25 cellular contexts compared by ENCODE assay signal in genomic region chr22:19840955-19841640, GRCh38. TPM values are rescaled to one million over a fixed set of nuclear protein-coding genes. Genes with fewer than 3 reads are reported as not detected.
DNase-seq lines count a peak whose midpoint lies in the region; ATAC-seq, FAIRE-seq and TF ChIP-seq lines count a peak whose summit lies in the region.
"Had no signal": no experiment of that assay in that cellular context is flagged by ENCODE, and none has a peak within 500 bp of the region (broad histone marks: within the 10 kb centered on the region; RNA-seq: fewer than 3 reads in every experiment).

No MANE protein-coding gene starts in this region.

- H3K4me2 ChIP-seq in BLaER1 (peak overlapping the region; percentile 58; the same call in 1 of the 2 replicates), endothelial cell of umbilical vein (ENCODE audit: insufficient read depth, low read length) (no peak overlapping the region)
- H3K4me2 ChIP-seq: GM23338 had no signal

- H3K27ac Mint-ChIP-seq in activated naive CD8-positive, alpha-beta T cell treated with anti-CD3 and anti-CD28 coated beads for 36 hours, result no peak overlapping the region
- H3K27ac Mint-ChIP-seq: GM23338 had no signal

- no peak overlapping the region for H3K27ac ChIP-seq in BLaER1
- no peak overlapping the region for H3K27ac ChIP-seq in endothelial cell of umbilical vein (ENCODE audit: insufficient read depth, low read depth, low read length)
- H3K27ac ChIP-seq: Peyer's patch, SJSA1 had no signal

- ATAC-seq in GM19023 (IDR thresholded peaks at IDR 0.05; ENCODE audit: unreplicated experiment), result no peak
- ATAC-seq in HG03175 (IDR thresholded peaks at IDR 0.05; ENCODE audit: unreplicated experiment), result no peak
- ATAC-seq: GM23338, Right ventricle myocardium inferior had no signal

- TF ChIP-seq CTCF in endothelial cell of umbilical vein (IDR thresholded peaks at IDR 0.05; ENCODE audit: extremely low read depth in 1 of 2, insufficient read depth in 1 of 2, low read depth in 1 of 2, low read length in 2 of 2), result no peak

- H3K4me1 Mint-ChIP-seq in activated naive CD8-positive, alpha-beta T cell treated with anti-CD3 and anti-CD28 coated beads for 36 hours, result peaks cover 23% of the 10 kb centered on the region

- dilution Hi-C loops in endothelial cell of umbilical vein (cut with MboI; ENCODE audit: extremely low pct_ligation_motif_present, low sequenced_read_pairs), result no loop called here

- DNase-seq in HuH-7 (ENCODE audit: low spot score) (peak; percentile 67), endothelial cell of umbilical vein (ENCODE audit: low read depth, low spot score) (no peak), mucosa of gallbladder (ENCODE audit: low spot score) (peak; percentile 9), RCC 7860 (ENCODE audit: low spot score) (no peak)
- no peak for DNase-seq in activated naive CD8-positive, alpha-beta T cell treated with anti-CD3 and anti-CD28 coated beads for 36 hours
- DNase-seq: 8988T, AML-193, DMS53, EL, MG63, NCI-H1048, NCI-H1417 treated with DMSO at 0.1 percent for 48 hours, NCI-H187, NCI-H2107, NCI-H510A had no signal

- TF ChIP-seq POLR2A in endothelial cell of umbilical vein (IDR thresholded peaks at IDR 0.05; ENCODE audit: low read depth, low read length), result no peak

- BruUV-seq in endothelial cell of umbilical vein (replicated peaks; lab: Mats Ljungman, UMichigan), result no TSS peak

- H3K9me3 ChIP-seq in BLaER1 (no peaks in the 10 kb centered on the region), endothelial cell of umbilical vein (replicated peaks; ENCODE audit: control insufficient read depth, insufficient read depth, low read length) (no peaks in the 10 kb centered on the region)
- H3K9me3 ChIP-seq: HAP-1, MG63, Peyer's patch, SJSA1 had no signal

- H3K27me3 ChIP-seq in BLaER1 (no peaks in the 10 kb centered on the region), endothelial cell of umbilical vein (ENCODE audit: control insufficient read depth in 2 of 2, insufficient read depth in 2 of 2, low read length in 2 of 2) (no peaks in the 10 kb centered on the region)
- H3K27me3 ChIP-seq: MG63, Peyer's patch, SJSA1 had no signal

- H3K4me3 ChIP-seq in BLaER1 (no peak overlapping the region), endothelial cell of umbilical vein (replicated peaks in 1 of 3; ENCODE audit: insufficient read depth in 1 of 3, low read depth in 1 of 3, low read length in 3 of 3) (no peak overlapping the region)
- H3K4me3 ChIP-seq: GM23338, HAP-1, MG63, Peyer's patch, SJSA1 had no signal

- FAIRE-seq in endothelial cell of umbilical vein (lab: Jason Lieb, UNC) (peak; percentile 59), RCC 7860 (lab: Jason Lieb, UNC) (no peak)
- FAIRE-seq: D721Med had no signal

- no peaks in the 10 kb centered on the region for H3K9me1 ChIP-seq in endothelial cell of umbilical vein (replicated peaks; ENCODE audit: control insufficient read depth, extremely low read depth, insufficient read depth, low read length)

- POLR2A ChIA-PET in endothelial cell of umbilical vein (lab: Charles Lee), result no interaction called here

- peaks cover 2% of the 10 kb centered on the region for H3K36me3 Mint-ChIP-seq in activated naive CD8-positive, alpha-beta T cell treated with anti-CD3 and anti-CD28 coated beads for 36 hours
- H3K36me3 Mint-ChIP-seq: CD14-positive monocyte had no signal

- intact Hi-C loops in endothelial cell of umbilical vein (cut with micrococcal nuclease), result no loop called here

- H4K20me1 ChIP-seq in BLaER1 (peaks cover 67% of the 10 kb centered on the region), endothelial cell of umbilical vein (replicated peaks; ENCODE audit: control insufficient read depth, extremely low read depth, insufficient read depth, low read length) (no peaks in the 10 kb centered on the region)

- no peak overlapping the region for H3K9ac ChIP-seq in BLaER1
- no peak overlapping the region for H3K9ac ChIP-seq in endothelial cell of umbilical vein (replicated peaks; ENCODE audit: extremely low read depth, insufficient read depth, low read length)

- CTCF ChIA-PET in endothelial cell of umbilical vein (lab: Charles Lee), result no interaction called here

- H3K4me1 ChIP-seq in BLaER1 (peaks cover 48% of the 10 kb centered on the region), endothelial cell of umbilical vein (ENCODE audit: control insufficient read depth, extremely low read depth, insufficient read depth, low read length) (peaks cover 28% of the 10 kb centered on the region)

- no peak overlapping the region for H3K4me3 Mint-ChIP-seq in activated naive CD8-positive, alpha-beta T cell treated with anti-CD3 and anti-CD28 coated beads for 36 hours
- H3K4me3 Mint-ChIP-seq: CD14-positive monocyte, GM23338 had no signal

- H3K27me3 Mint-ChIP-seq in activated naive CD8-positive, alpha-beta T cell treated with anti-CD3 and anti-CD28 coated beads for 36 hours, result no peaks in the 10 kb centered on the region

- no peak overlapping the region for H2AFZ ChIP-seq in endothelial cell of umbilical vein (ENCODE audit: low read depth, low read length)
- H2AFZ ChIP-seq: GM23338 had no signal

- H3K36me3 ChIP-seq in BLaER1 (no peaks in the 10 kb centered on the region), endothelial cell of umbilical vein (ENCODE audit: control insufficient read depth in 2 of 2, extremely low read depth in 1 of 2, insufficient read depth in 2 of 2, low read length in 2 of 2) (no peaks in the 10 kb centered on the region)
- H3K36me3 ChIP-seq: HAP-1, MG63, Peyer's patch had no signal

- H3K79me2 ChIP-seq in endothelial cell of umbilical vein (ENCODE audit: control insufficient read depth, insufficient read depth, low read length), result no peaks in the 10 kb centered on the region

- no peaks in the 10 kb centered on the region for H3K9me3 Mint-ChIP-seq in activated naive CD8-positive, alpha-beta T cell treated with anti-CD3 and anti-CD28 coated beads for 36 hours
- H3K9me3 Mint-ChIP-seq: CD14-positive monocyte, GM23338 had no signal

TF ChIP-seq in endothelial cell of umbilical vein, 7 proteins besides CTCF, POLR2A, EP300 and RAD21:
- no peak for TF ChIP-seq MYC (IDR thresholded peaks at IDR 0.05; ENCODE audit: low read depth, low read length)
- no peak for TF ChIP-seq EZH2 (IDR thresholded peaks at IDR 0.05; ENCODE audit: borderline replicate concordance, low read depth, low read length, severe bottlenecking)
- no peak for TF ChIP-seq GATA2 (IDR thresholded peaks at IDR 0.05; ENCODE audit: insufficient read depth, insufficient read length, low read depth, low read length)

RNA-seq across cellular contexts. Expression of gene GNB1L, which starts 13.6 kb away (rescaled TPM):
- 5.9 and 11.2 TPM in 2 replicates for total RNA-seq in endothelial cell of umbilical vein
- polyA plus RNA-seq in endothelial cell of umbilical vein, result 5.4 and 5.9 TPM in 2 replicates
- 2.2 and 3.8 TPM in 2 replicates for polyA plus RNA-seq in endothelial cell of umbilical vein (2011; cell fraction: cytosol; rRNA removed)
- polyA plus RNA-seq in endothelial cell of umbilical vein (2011; cell fraction: nucleus; rRNA removed), result 2.7 and 3.2 TPM in 2 replicates
- 3.5 and 3.6 TPM in 2 replicates for polyA plus RNA-seq in endothelial cell of umbilical vein (2012)
- 1.6 and 3.5 TPM in 2 replicates for polyA minus RNA-seq in endothelial cell of umbilical vein
- 1.7 TPM for polyA minus RNA-seq in endothelial cell of umbilical vein (2011; cell fraction: cytosol; rRNA and poly(A)+ RNA removed)
- 2.4 TPM in 2 replicates for polyA minus RNA-seq in endothelial cell of umbilical vein (2011; cell fraction: nucleus; rRNA and poly(A)+ RNA removed)
- total RNA-seq in mucosa of gallbladder, result 6.2 TPM
- total RNA-seq in activated naive CD8-positive, alpha-beta T cell treated with anti-CD3 and anti-CD28 coated beads for 36 hours, result 10 to 100 TPM; 14.5 TPM

RNA-seq across cellular contexts. Expression of gene RTL10, which starts 13.6 kb away (rescaled TPM):
- 31.9 and 32.1 TPM in 2 replicates for total RNA-seq in endothelial cell of umbilical vein
- polyA plus RNA-seq in endothelial cell of umbilical vein, result 40.8 and 54.5 TPM in 2 replicates
- polyA plus RNA-seq in endothelial cell of umbilical vein (2011; cell fraction: cytosol; rRNA removed), result 21.6 and 22.9 TPM in 2 replicates
- 43.8 and 53.4 TPM in 2 replicates for polyA plus RNA-seq in endothelial cell of umbilical vein (2011; cell fraction: nucleus; rRNA removed)
- 8.0 and 9.8 TPM in 2 replicates for polyA plus RNA-seq in endothelial cell of umbilical vein (2012)
- polyA minus RNA-seq in endothelial cell of umbilical vein, result 84.1 and 88.0 TPM in 2 replicates
- polyA minus RNA-seq in endothelial cell of umbilical vein (2011; cell fraction: cytosol; rRNA and poly(A)+ RNA removed), result 9.0 TPM
- 20.7 and 26.1 TPM in 2 replicates for polyA minus RNA-seq in endothelial cell of umbilical vein (2011; cell fraction: nucleus; rRNA and poly(A)+ RNA removed)
- 18.4 TPM for total RNA-seq in mucosa of gallbladder
- total RNA-seq in activated naive CD8-positive, alpha-beta T cell treated with anti-CD3 and anti-CD28 coated beads for 36 hours, result 10 to 100 TPM; 18.7 to 23.1 TPM

Comparison
In these comparisons a context has a peak if more than half of its experiments do, and no peak if none do; other contexts are left out.
1. DNase-seq: peak in HuH-7 (single experiment) and mucosa of gallbladder (single experiment); none in endothelial cell of umbilical vein (single experiment), activated naive CD8-positive, alpha-beta T cell treated with anti-CD3 and anti-CD28 coated beads for 36 hours (single experiment) and RCC 7860 (single experiment).